Comparison of ENCODE assay signal across 20 cellular contexts in the genomic region with DNA sequence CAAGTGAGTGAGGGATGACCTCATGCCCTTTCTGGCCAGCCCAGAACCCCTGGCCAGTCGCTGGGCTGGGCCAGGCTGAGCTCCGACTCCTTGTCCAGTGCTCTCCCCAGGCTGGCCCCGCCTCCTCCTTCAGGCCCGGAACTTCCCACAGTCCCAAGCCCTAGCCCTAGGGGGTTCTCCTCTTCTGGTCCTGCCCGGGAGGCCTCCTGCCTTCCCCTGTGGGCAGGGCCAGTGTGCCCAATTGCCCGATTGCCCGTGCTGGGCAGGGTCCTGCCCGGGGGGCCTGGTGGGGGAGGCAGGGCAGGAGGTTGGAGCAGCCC. TPM values are rescaled to one million over a fixed set of nuclear protein-coding genes. Genes with fewer than 3 reads are reported as not detected.
DNase-seq lines count a peak whose midpoint lies in the region; ATAC-seq lines count a peak whose summit lies in the region.
"Had no signal": no experiment of that assay in that cellular context is flagged by ENCODE, and none has a peak within 500 bp of the region (broad histone marks: within the 10 kb centered on the region; RNA-seq: fewer than 3 reads in every experiment).

No MANE protein-coding gene starts in this region.

- no peak overlapping the region for H3K4me3 ChIP-seq in BLaER1 treated with 17β-estradiol and CSF1 and Interleukin-3, amounts not matched to agents 10 nM and 100 nM
- no peak overlapping the region for H3K4me3 ChIP-seq in skeletal muscle satellite cell (ENCODE audit: low read length)

- H3K9ac ChIP-seq in BLaER1 treated with 17β-estradiol and CSF1 and Interleukin-3, amounts not matched to agents 10 nM and 100 nM = peak overlapping the region in 6 of 11 experiments; percentile 37 to 88 (median 86); a peak in 8 of 22 replicates
- H3K9ac ChIP-seq in skeletal muscle satellite cell (ENCODE audit: low read depth, low read length) = peak overlapping the region; percentile 44
- H3K9ac ChIP-seq: KMS-11 had no signal

- no peaks in the 10 kb centered on the region for H3K27me3 ChIP-seq in BLaER1 treated with 17β-estradiol and CSF1 and Interleukin-3, amounts not matched to agents 10 nM and 100 nM
- no peaks in the 10 kb centered on the region for H3K27me3 ChIP-seq in skeletal muscle satellite cell (ENCODE audit: control insufficient read depth, insufficient read depth, low read length)

- no peak for ATAC-seq in GM21619 (IDR thresholded peaks at IDR 0.05; ENCODE audit: unreplicated experiment)
- ATAC-seq: stimulated activated naive B cell treated with anti-CD40 and anti-IgM and Interleukin-4, amounts not matched to agents 10 μg/mL and 1 μg/mL and 100 μg/mL, for 72 hours had no signal

- H3K36me3 Mint-ChIP-seq in dendritic cell treated with granulocyte-macrophage colony-stimulating factor and Interleukin-4, amounts not matched to agents 40 ng/mL and 50 ng/mL, for 4 days (ENCODE audit: low read depth) = peaks cover 93% of the 10 kb centered on the region
- H3K36me3 Mint-ChIP-seq: type B pancreatic cell had no signal

- H3K4me1 ChIP-seq in BLaER1 treated with 17β-estradiol and CSF1 and Interleukin-3, amounts not matched to agents 10 nM and 100 nM = peaks cover 32 to 68% (median 61%) of the 10 kb centered on the region in 10 experiments
- H3K4me1 ChIP-seq in skeletal muscle satellite cell (ENCODE audit: control insufficient read depth, insufficient read depth, low read length) = peaks cover 44% of the 10 kb centered on the region

- peak overlapping the region in 4 of 11 experiments; percentile 1 to 92 (median 13); a peak in 5 of 22 replicates for H3K27ac ChIP-seq in BLaER1 treated with 17β-estradiol and CSF1 and Interleukin-3, amounts not matched to agents 10 nM and 100 nM
- H3K27ac ChIP-seq: KMS-11 had no signal

- H3K4me1 Mint-ChIP-seq in dendritic cell treated with granulocyte-macrophage colony-stimulating factor and Interleukin-4, amounts not matched to agents 40 ng/mL and 50 ng/mL, for 4 days (ENCODE audit: low read depth) = peaks cover 40% of the 10 kb centered on the region

- peak overlapping the region; percentile 17 for H3K27ac Mint-ChIP-seq in dendritic cell treated with granulocyte-macrophage colony-stimulating factor and Interleukin-4, amounts not matched to agents 40 ng/mL and 50 ng/mL, for 4 days
- H3K27ac Mint-ChIP-seq: endodermal cell; stimulated activated naive B cell treated with anti-CD40 and anti-IgM and Interleukin-4, amounts not matched to agents 10 μg/mL and 1 μg/mL and 100 μg/mL, for 72 hours; type B pancreatic cell had no signal

- no peaks in the 10 kb centered on the region for H3K9me3 Mint-ChIP-seq in dendritic cell treated with granulocyte-macrophage colony-stimulating factor and Interleukin-4, amounts not matched to agents 40 ng/mL and 50 ng/mL, for 4 days
- H3K9me3 Mint-ChIP-seq: endodermal cell; nephron; stimulated activated naive B cell treated with anti-CD40 and anti-IgM and Interleukin-4, amounts not matched to agents 10 μg/mL and 1 μg/mL and 100 μg/mL, for 72 hours; type B pancreatic cell had no signal

- peak overlapping the region; percentile 7 to 100 (median 98); a peak in 16 of 22 replicates for H3K4me2 ChIP-seq in BLaER1 treated with 17β-estradiol and CSF1 and Interleukin-3, amounts not matched to agents 10 nM and 100 nM
- peak overlapping the region; percentile 72 for H3K4me2 ChIP-seq in skeletal muscle satellite cell (ENCODE audit: low read length)
- H3K4me2 ChIP-seq: KMS-11 had no signal

- no peak overlapping the region for H3K4me3 Mint-ChIP-seq in dendritic cell treated with granulocyte-macrophage colony-stimulating factor and Interleukin-4, amounts not matched to agents 40 ng/mL and 50 ng/mL, for 4 days
- H3K4me3 Mint-ChIP-seq: endodermal cell; nephron; stimulated activated naive B cell treated with anti-CD40 and anti-IgM and Interleukin-4, amounts not matched to agents 10 μg/mL and 1 μg/mL and 100 μg/mL, for 72 hours; type B pancreatic cell had no signal

- no peaks in the 10 kb centered on the region for H3K27me3 Mint-ChIP-seq in dendritic cell treated with granulocyte-macrophage colony-stimulating factor and Interleukin-4, amounts not matched to agents 40 ng/mL and 50 ng/mL, for 4 days
- H3K27me3 Mint-ChIP-seq: stimulated activated naive B cell treated with anti-CD40 and anti-IgM and Interleukin-4, amounts not matched to agents 10 μg/mL and 1 μg/mL and 100 μg/mL, for 72 hours; type B pancreatic cell had no signal

- H4K20me1 ChIP-seq in BLaER1 treated with 17β-estradiol and CSF1 and Interleukin-3, amounts not matched to agents 10 nM and 100 nM = peaks cover 24 to 77% (median 70%) of the 10 kb centered on the region in 11 experiments

- DNase-seq in Kasumi-1 (lab: John Stamatoyannopoulos, UW) (peak; percentile 37), NCI-H446 treated with DMSO at 0.1 percent for 48 hours (lab: John Stamatoyannopoulos, UW) (no peak), NCI-H345 treated with DMSO at 0.1 percent for 48 hours (lab: John Stamatoyannopoulos, UW; ENCODE audit: unreplicated experiment) (no peak), HCEC 1CT (no peak)
- DNase-seq: activated CD4-positive, alpha-beta T cell treated with anti-CD3 and anti-CD28 coated beads for 48 hours; activated CD8-positive, alpha-beta memory T cell treated with anti-CD3 and anti-CD28 coated beads, Interleukin-2, amount 50 U/mL, for 4 hours; cerebellar nuclear complex; endodermal cell; mesendoderm; NCI-H524 treated with DMSO at 0.1 percent for 48 hours; stimulated activated CD4-positive, alpha-beta T cell treated with anti-CD3 and anti-CD28 coated beads, Interleukin-15, amount 100 ng/mL, for 24 hours; stimulated activated naive B cell treated with anti-CD40 and anti-IgM and Interleukin-4, amounts not matched to agents 10 μg/mL and 1 μg/mL and 100 μg/mL, for 72 hours; T-helper 9 cell had no signal

- no peaks in the 10 kb centered on the region for H3K9me3 ChIP-seq in BLaER1 treated with 17β-estradiol and CSF1 and Interleukin-3, amounts not matched to agents 10 nM and 100 nM (replicated peaks in 1 of 11)
- H3K9me3 ChIP-seq in skeletal muscle satellite cell (replicated peaks; ENCODE audit: low read length) = no peaks in the 10 kb centered on the region

- H3K36me3 ChIP-seq in BLaER1 treated with 17β-estradiol and CSF1 and Interleukin-3, amounts not matched to agents 10 nM and 100 nM = peaks cover 56 to 73% (median 67%) of the 10 kb centered on the region in 11 experiments
- peaks cover 41% of the 10 kb centered on the region for H3K36me3 ChIP-seq in skeletal muscle satellite cell (ENCODE audit: insufficient read depth, low read length)

- intact Hi-C loops in dendritic cell treated with granulocyte-macrophage colony-stimulating factor and Interleukin-4, amounts not matched to agents 40 ng/mL and 50 ng/mL, for 4 days (cut with micrococcal nuclease) = no loop called here

RNA-seq across cellular contexts. Expression of gene TCIRG1, which starts 4.2 kb away (rescaled TPM):
- total RNA-seq in skeletal muscle satellite cell (2012; rRNA removed) = 129 and 182 TPM in 2 replicates

RNA-seq across cellular contexts. Expression of gene NDUFS8, which starts 12.5 kb away (rescaled TPM):
- 141 and 146 TPM in 2 replicates for total RNA-seq in skeletal muscle satellite cell (2012; rRNA removed)

RNA-seq across cellular contexts. Expression of gene ALDH3B1, which starts 32.9 kb away (rescaled TPM):
- 26.6 and 30.9 TPM in 2 replicates for total RNA-seq in skeletal muscle satellite cell (2012; rRNA removed)

RNA-seq across cellular contexts. Expression of gene UNC93B1, which starts 39.1 kb away (rescaled TPM):
- total RNA-seq in skeletal muscle satellite cell (2012; rRNA removed) = 18.5 and 22.5 TPM in 2 replicates

Comparison
In these comparisons a context has a peak if more than half of its experiments do, and no peak if none do; other contexts are left out.
1. DNase-seq: peak in Kasumi-1 (2 of 2); none in NCI-H446 treated with DMSO at 0.1 percent for 48 hours (single experiment), NCI-H345 treated with DMSO at 0.1 percent for 48 hours (single experiment) and HCEC 1CT (single experiment).